In the genomic region with DNA sequence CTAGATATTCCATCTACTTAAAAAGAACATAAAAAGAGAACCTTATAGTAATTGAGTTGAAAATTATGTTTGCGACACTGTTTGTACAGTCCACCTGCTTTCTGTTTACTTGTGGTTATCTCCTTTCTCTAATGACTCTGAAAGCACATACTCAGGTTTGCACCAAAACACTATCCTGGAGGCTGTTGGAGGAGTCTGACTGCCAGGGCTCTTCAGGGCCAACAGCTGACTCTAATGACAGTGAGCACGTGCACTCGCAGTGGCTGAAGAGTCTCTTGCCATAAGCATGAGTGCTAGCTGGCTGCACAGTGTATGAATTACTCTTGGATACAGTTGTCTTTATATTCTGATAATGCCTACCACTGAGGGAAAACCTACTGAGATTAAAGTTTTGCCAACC, we compare ENCODE assay signal across 10 cellular contexts. TPM values are rescaled to one million over a fixed set of nuclear protein-coding genes. Genes with fewer than 3 reads are reported as not detected.
DNase-seq lines count a peak whose midpoint lies in the region; ATAC-seq and TF ChIP-seq lines count a peak whose summit lies in the region.
"Had no signal": no experiment of that assay in that cellular context is flagged by ENCODE, and none has a peak within 500 bp of the region (broad histone marks: within the 10 kb centered on the region; RNA-seq: fewer than 3 reads in every experiment).

No MANE protein-coding gene starts in this region.

- H3K4me3 ChIP-seq in heart left ventricle, result no peak overlapping the region
- H3K4me3 ChIP-seq in left ventricle myocardium inferior, result no peak overlapping the region
- H3K4me3 ChIP-seq in right cardiac atrium (ENCODE audit: low read length), result no peak overlapping the region
- H3K4me3 ChIP-seq in aorta (ENCODE audit: low read length in 2 of 2), result no peak overlapping the region

- H3K27me3 ChIP-seq in heart left ventricle (no peaks in the 10 kb centered on the region), left ventricle myocardium inferior (ENCODE audit: low read depth) (no peaks in the 10 kb centered on the region), right cardiac atrium (ENCODE audit: control insufficient read depth, insufficient read depth) (no peaks in the 10 kb centered on the region), aorta (ENCODE audit: control insufficient read depth in 1 of 2, insufficient read depth in 2 of 2, low read length in 1 of 2) (no peaks in the 10 kb centered on the region)

- WGBS in heart left ventricle, 4 donors, result 43 to 56% (median 51%) methylated on average over 3 of the region's 3 CpGs
- 48% methylated on average over 3 of the region's 3 CpGs for WGBS in right cardiac atrium
- WGBS in aorta, 2 donors, result 30 to 36% methylated on average over 3 of the region's 3 CpGs

- TF ChIP-seq POLR2A in heart left ventricle (IDR thresholded peaks at IDR 0.05), result no peak

- no peak overlapping the region for H3K4me3 Mint-ChIP-seq in endothelial cell (ENCODE audit: unreplicated experiment)
- H3K4me3 Mint-ChIP-seq: dendritic cell treated with granulocyte-macrophage colony-stimulating factor and Interleukin-4, amounts not matched to agents 40 ng/mL and 50 ng/mL, for 4 days had no signal

- H3K36me3 Mint-ChIP-seq in endothelial cell (ENCODE audit: low read depth, unreplicated experiment), result peaks cover 11% of the 10 kb centered on the region

- no peaks in the 10 kb centered on the region for H3K27me3 Mint-ChIP-seq in endothelial cell (ENCODE audit: unreplicated experiment)
- H3K27me3 Mint-ChIP-seq: dendritic cell treated with granulocyte-macrophage colony-stimulating factor and Interleukin-4, amounts not matched to agents 40 ng/mL and 50 ng/mL, for 4 days had no signal

- no peak for TF ChIP-seq CTCF in heart left ventricle (IDR thresholded peaks at IDR 0.05)
- no peak for TF ChIP-seq CTCF in left ventricle myocardium inferior (IDR thresholded peaks at IDR 0.05; ENCODE audit: borderline replicate concordance)
- TF ChIP-seq CTCF in endothelial cell (IDR thresholded peaks at IDR 0.05; ENCODE audit: unreplicated experiment), result no peak

- no peak overlapping the region for H3K27ac Mint-ChIP-seq in endothelial cell (ENCODE audit: unreplicated experiment)
- H3K27ac Mint-ChIP-seq: dendritic cell treated with granulocyte-macrophage colony-stimulating factor and Interleukin-4, amounts not matched to agents 40 ng/mL and 50 ng/mL, for 4 days had no signal

- DNase-seq in heart left ventricle (peak in 1 of 5 donors; percentile 42), left ventricle myocardium inferior (no peak), NCI-H526 treated with DMSO at 0.1 percent for 48 hours (lab: John Stamatoyannopoulos, UW) (peak; percentile 37), right cardiac atrium (peak in 1 of 3 donors; percentile 26), aorta (no peak), endothelial cell (ENCODE audit: low spot score) (no peak)
- DNase-seq: activated naive CD4-positive, alpha-beta T cell had no signal

- peaks cover 0 to 10% (median 2%) of the 10 kb centered on the region in 12 donors for H3K9me3 ChIP-seq in heart left ventricle
- peaks cover 8% of the 10 kb centered on the region for H3K9me3 ChIP-seq in left ventricle myocardium inferior (replicated peaks)
- no peaks in the 10 kb centered on the region for H3K9me3 ChIP-seq in right cardiac atrium (ENCODE audit: control insufficient read depth, low read length)
- no peaks in the 10 kb centered on the region for H3K9me3 ChIP-seq in aorta (ENCODE audit: control insufficient read depth, low read length)

- intact Hi-C loops in heart left ventricle (cut with DNase I) (loop anchor here in 1 of 10 donors (5.0 kb wide), 1 partner anchor 118 kb away; no protein-coding TSS in a partner anchor), left ventricle myocardium inferior (cut with micrococcal nuclease) (no loop called here), right cardiac atrium (cut with DNase I) (no loop called here), aorta (cut with DNase I) (no loop called here)

- H3K27ac ChIP-seq in heart left ventricle, result no peak overlapping the region
- no peak overlapping the region for H3K27ac ChIP-seq in left ventricle myocardium inferior (replicated peaks)
- no peak overlapping the region for H3K27ac ChIP-seq in right cardiac atrium (ENCODE audit: low read length)
- H3K27ac ChIP-seq in aorta (ENCODE audit: low read depth in 1 of 2, low read length in 2 of 2), result peak overlapping the region; percentile 22 to 69

- peaks cover 0 to 25% (median 8%) of the 10 kb centered on the region in 12 donors for H3K4me1 ChIP-seq in heart left ventricle
- H3K4me1 ChIP-seq in left ventricle myocardium inferior, result peaks cover 24% of the 10 kb centered on the region
- H3K4me1 ChIP-seq in right cardiac atrium (ENCODE audit: control insufficient read depth, insufficient read depth, low read length), result no peaks in the 10 kb centered on the region
- H3K4me1 ChIP-seq in aorta (ENCODE audit: control insufficient read depth in 1 of 2, insufficient read depth in 2 of 2, low read length in 2 of 2), result peaks cover 12 to 24% of the 10 kb centered on the region in 2 donors

- peak; percentile 56 to 90 (median 74) for ATAC-seq in heart left ventricle
- ATAC-seq in right cardiac atrium, result peak; percentile 82 to 88
- no peak for ATAC-seq in aorta (ENCODE audit: low FRiP score)
- ATAC-seq in GM21381 (IDR thresholded peaks at IDR 0.05; ENCODE audit: unreplicated experiment), result no peak
- no peak for ATAC-seq in HG03280 (IDR thresholded peaks at IDR 0.05; ENCODE audit: unreplicated experiment)

- H3K4me1 Mint-ChIP-seq in endothelial cell (ENCODE audit: unreplicated experiment), result peaks cover 13% of the 10 kb centered on the region

- H3K36me3 ChIP-seq in heart left ventricle (no peaks in the 10 kb centered on the region), left ventricle myocardium inferior (no peaks in the 10 kb centered on the region), aorta (ENCODE audit: control insufficient read depth in 1 of 2, insufficient read depth in 2 of 2, low read length in 1 of 2) (no peaks in the 10 kb centered on the region)

- peaks cover 8% of the 10 kb centered on the region for H3K9me3 Mint-ChIP-seq in endothelial cell (ENCODE audit: unreplicated experiment)

RNA-seq across cellular contexts. Expression of gene GLS, which starts 16.7 kb away (rescaled TPM):
- 10 to 100 TPM; 31.6 to 94.5 (median 56.1) TPM for total RNA-seq in heart left ventricle
- 10 to 100 TPM; 19.1 to 30.6 TPM for polyA plus RNA-seq in heart left ventricle
- 48.4 TPM for total RNA-seq in left ventricle myocardium inferior
- total RNA-seq in right cardiac atrium, result 100 to 1,000 TPM in 1 of 4 donors, 10 to 100 TPM in 3; 79.8 to 106 (median 91.5) TPM
- polyA plus RNA-seq in right cardiac atrium, result 33.4 TPM
- 100 to 1,000 TPM; 344 to 425 TPM for total RNA-seq in aorta
- 100 to 1,000 TPM in 1 of 2 donors, 10 to 100 TPM in 1; 59.4 to 109 TPM for polyA plus RNA-seq in aorta
- 130 TPM for total RNA-seq in endothelial cell (ENCODE audit: unreplicated experiment)

Comparison
In these comparisons a context has a peak if more than half of its experiments do, and no peak if none do; other contexts are left out.
1. ATAC-seq: peak in heart left ventricle (4 of 4) and right cardiac atrium (2 of 2); none in aorta (single experiment), GM21381 (single experiment) and HG03280 (single experiment).
2. H3K27ac ChIP-seq: peak in aorta (2 of 2); none in heart left ventricle (0 of 12), left ventricle myocardium inferior (single experiment) and right cardiac atrium (single experiment).